In the genomic region with DNA sequence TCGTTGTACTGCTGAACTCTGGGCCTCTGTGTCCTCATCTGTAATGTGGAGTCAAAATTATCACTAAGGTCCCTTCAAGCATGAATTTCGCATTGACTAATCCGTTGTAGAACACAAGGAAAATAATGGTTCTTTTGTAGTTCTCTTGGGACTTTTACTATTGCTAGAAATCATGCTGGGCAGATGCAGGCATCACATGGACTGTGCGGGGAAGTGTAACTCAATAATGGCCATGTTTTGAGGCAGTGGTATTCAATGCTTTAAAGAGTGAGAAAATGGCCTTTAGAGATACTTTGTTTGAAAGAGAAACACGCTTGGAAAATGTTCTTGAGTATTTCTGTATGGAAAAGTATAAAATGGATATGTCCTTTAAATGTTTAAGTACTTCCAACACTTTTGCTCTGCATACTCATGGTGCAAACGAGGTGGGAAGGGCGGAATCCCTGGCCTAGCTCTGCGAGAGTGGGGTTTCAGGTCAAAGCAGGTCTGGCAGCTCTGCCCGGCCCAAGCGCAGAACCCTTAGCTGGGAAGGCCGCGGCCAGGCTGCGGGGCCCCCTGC, we compare ENCODE assay signal across 8 cellular contexts.
A peak's percentile ranks its signal among the peaks of the same experiment; 100 is the strongest.
DNase-seq lines count a peak whose midpoint lies in the region; ATAC-seq, FAIRE-seq and TF ChIP-seq lines count a peak whose summit lies in the region.

No MANE protein-coding gene starts in this region.

- H3K9me3 ChIP-seq in SK-N-SH (no peaks in the 10 kb centered on the region), T-helper 17 cell (ENCODE audit: control insufficient read depth, low read length, poor library complexity, severe bottlenecking) (no peaks in the 10 kb centered on the region), iPS DF 6.9 (ENCODE audit: control insufficient read depth, insufficient read depth, low read length) (no peaks in the 10 kb centered on the region), small intestine (ENCODE audit: control insufficient read depth, low read depth) (no peaks in the 10 kb centered on the region)

- FAIRE-seq in small intestine (lab: Jason Lieb, UNC): no peak

- no peak overlapping the region for H3K27ac Mint-ChIP-seq in T-helper 17 cell

- TF ChIP-seq CTCF in SK-N-SH (IDR thresholded peaks at IDR 0.05): no peak

- POLR2A ChIA-PET in SK-N-SH (lab: Yijun Ruan, JAX): interaction anchor here (1.0 kb wide), 1 partner anchor 26 kb away, joined by 3 read pairs; no protein-coding TSS in a partner anchor

- H3K36me3 ChIP-seq in SK-N-SH (replicated peaks in 1 of 2; ENCODE audit: control insufficient read depth in 1 of 2, insufficient read depth in 2 of 2, low read length in 1 of 2) (no peaks in the 10 kb centered on the region), iPS DF 6.9 (ENCODE audit: control insufficient read depth, insufficient read depth, low read length) (no peaks in the 10 kb centered on the region), small intestine (ENCODE audit: control insufficient read depth in 2 of 2, insufficient read depth in 2 of 2, low read length in 2 of 2) (no peaks in the 10 kb centered on the region)

- H3K27me3 ChIP-seq in SK-N-SH (ENCODE audit: insufficient read depth) (no peaks in the 10 kb centered on the region), iPS DF 6.9 (ENCODE audit: control insufficient read depth, insufficient read depth, low read length) (peaks cover 3% of the 10 kb centered on the region; the same call in 1 of the 2 replicates), small intestine (ENCODE audit: control insufficient read depth in 2 of 2, insufficient read depth in 2 of 2, low read length in 2 of 2) (no peaks in the 10 kb centered on the region)

- no peak overlapping the region for H3K9ac ChIP-seq in SK-N-SH

- no peaks in the 10 kb centered on the region for H3K36me3 Mint-ChIP-seq in T-helper 17 cell (ENCODE audit: low read depth)

- H3K4me2 ChIP-seq in SK-N-SH: peak overlapping the region; percentile 93

- peaks cover 7% of the 10 kb centered on the region for H3K4me1 Mint-ChIP-seq in T-helper 17 cell

- no peaks in the 10 kb centered on the region for H3K9me2 ChIP-seq in SK-N-SH

- CTCF ChIA-PET in SK-N-SH (lab: Yijun Ruan, JAX): interaction anchor here (0.8 to 3.2 kb wide), 18 partner anchors 9 to 418 kb away, joined by 3 to 25 read pairs (median 4); partner anchors contain the start of gene OSGEPL1

- H3F3A ChIP-seq in SK-N-SH (replicated peaks; ENCODE audit: insufficient read depth): peaks cover 14% of the 10 kb centered on the region

- no peaks in the 10 kb centered on the region for H4K20me1 ChIP-seq in SK-N-SH (ENCODE audit: insufficient read depth)

- TF ChIP-seq RAD21 in SK-N-SH (IDR thresholded peaks at IDR 0.05; ENCODE audit: low read length): peak; percentile 38

- ATAC-seq in SK-N-SH treated with all-trans-retinoic acid at 6 μM for 48 hours (no peak), T-helper 17 cell (no peak), HG02623 (IDR thresholded peaks at IDR 0.05; ENCODE audit: unreplicated experiment) (no peak)

- H3K79me2 ChIP-seq in SK-N-SH (ENCODE audit: insufficient read depth): no peaks in the 10 kb centered on the region

- DNase-seq in SK-N-SH (peak; percentile 10), T-helper 17 cell (no peak), iPS DF 6.9 (ENCODE audit: low read depth, low spot score) (no peak), small intestine (no peak), retina (no peak)
- no peak for DNase-seq in activated CD4-positive, CD25-positive, alpha-beta regulatory T cell treated with anti-CD3 and anti-CD28 coated beads, Interleukin-2, amount 50 U/mL, for 72 hours

- no peak for TF ChIP-seq EP300 in SK-N-SH (IDR thresholded peaks at IDR 0.05; ENCODE audit: borderline replicate concordance in 1 of 2, low read depth in 1 of 2, low read length in 1 of 2)

- H2AFZ ChIP-seq in SK-N-SH (ENCODE audit: low read depth): peak overlapping the region; percentile 89

- peak overlapping the region; percentile 74 for H3K4me3 Mint-ChIP-seq in T-helper 17 cell

- H3K4me3 ChIP-seq in SK-N-SH (ENCODE audit: low read depth in 2 of 2, low read length in 1 of 2): peak overlapping the region; percentile 62 to 66
- peak overlapping the region; percentile 61; the same call in 1 of the 2 replicates for H3K4me3 ChIP-seq in iPS DF 6.9 (ENCODE audit: low read length)
- peak overlapping the region; percentile 60 to 69 for H3K4me3 ChIP-seq in small intestine (ENCODE audit: low read depth in 1 of 2, low read length in 2 of 2)

- no peak overlapping the region for H3K27ac ChIP-seq in SK-N-SH (ENCODE audit: low read depth in 2 of 2, low read length in 1 of 2)
- no peak overlapping the region for H3K27ac ChIP-seq in iPS DF 6.9 (ENCODE audit: low read length)
- H3K27ac ChIP-seq in small intestine (ENCODE audit: low read depth in 1 of 2, low read length in 1 of 2): peak overlapping the region; percentile 95 to 97

- 94% methylated on average over 7 of the region's 13 CpGs for WGBS in SK-N-SH (ENCODE audit: low lambda C conversion rate)
- no CpG with 5 or more reads among the region's 13 CpGs for WGBS in iPS DF 6.9 (ENCODE audit: insufficient coverage, insufficient read length)
- WGBS in small intestine, 3 donors: 31 to 42% (median 32%) methylated on average over 13 of the region's 13 CpGs

- peaks cover 0 to 12% of the 10 kb centered on the region in 2 experiments; a peak in 2 of 4 replicates for H3K4me1 ChIP-seq in SK-N-SH (ENCODE audit: control insufficient read depth in 1 of 2, insufficient read depth in 2 of 2, low read depth in 1 of 2, low read length in 1 of 2)
- no peaks in the 10 kb centered on the region for H3K4me1 ChIP-seq in iPS DF 6.9 (ENCODE audit: control insufficient read depth, insufficient read depth, low read length)
- H3K4me1 ChIP-seq in small intestine (ENCODE audit: control insufficient read depth in 2 of 2, insufficient read depth in 1 of 2, low read depth in 1 of 2, low read length in 1 of 2): peaks cover 0 to 12% of the 10 kb centered on the region in 2 donors

- H3K27me3 Mint-ChIP-seq in T-helper 17 cell: peaks cover 34% of the 10 kb centered on the region

TF ChIP-seq in SK-N-SH, 30 proteins besides CTCF, POLR2A, EP300 and RAD21:
- TF ChIP-seq SMC3 (IDR thresholded peaks at IDR 0.05; ENCODE audit: low read depth, low read length) (peak; percentile 28; the same call in 1 of the 2 replicates), USF2 (IDR thresholded peaks at IDR 0.05; ENCODE audit: borderline replicate concordance, low read depth, low read length) (no peak)
TF ChIP-seq in SK-N-SH: peak in this region for 1.

TF ChIP-seq in SK-N-SH treated with all-trans-retinoic acid at 6 μM for 48 hours, 23 proteins besides CTCF, POLR2A, EP300 and RAD21 (continues in another document):
- TF ChIP-seq ESRRG (CRISPR knock-in tag; IDR thresholded peaks at IDR 0.05) (no peak), ZC3H10 (CRISPR knock-in tag; IDR thresholded peaks at IDR 0.05) (no peak), ZNF565 (CRISPR knock-in tag; conservative IDR thresholded peaks at IDR 0.05; ENCODE audit: low read depth) (no peak), TCF4 (CRISPR knock-in tag; IDR thresholded peaks at IDR 0.05; ENCODE audit: borderline replicate concordance) (no peak), GLIS3 (CRISPR knock-in tag; IDR thresholded peaks at IDR 0.05) (no peak), ZFP3 (CRISPR knock-in tag; IDR thresholded peaks at IDR 0.05) (no peak), ARNTL (CRISPR knock-in tag; IDR thresholded peaks at IDR 0.05; ENCODE audit: borderline replicate concordance, low read depth) (no peak), PATZ1 (CRISPR knock-in tag; IDR thresholded peaks at IDR 0.05; ENCODE audit: borderline replicate concordance) (no peak), PPARA (CRISPR knock-in tag; IDR thresholded peaks at IDR 0.05; ENCODE audit: borderline replicate concordance) (no peak), TSHZ2 (CRISPR knock-in tag; IDR thresholded peaks at IDR 0.05) (no peak)

Comparison
In these comparisons a context has a peak if more than half of its experiments do, and no peak if none do; other contexts are left out.
1. H3K27ac ChIP-seq: peak in small intestine (2 of 2); none in SK-N-SH (0 of 2) and iPS DF 6.9 (single experiment).
2. Peak in every context shown above with its lines, with median percentiles within 50 percentile points of each other: H3K4me3 ChIP-seq.